18 cellular contexts compared by ENCODE assay signal in genomic region chr9:130627051-130627450, GRCh38. TPM values are rescaled to one million over a fixed set of nuclear protein-coding genes. Genes with fewer than 3 reads are reported as not detected.
"Had no signal": no experiment of that assay in that cellular context is flagged by ENCODE, and none has a peak within 500 bp of the region (broad histone marks: within the 10 kb centered on the region; RNA-seq: fewer than 3 reads in every experiment).

No MANE protein-coding gene starts in this region.

- H3K27ac ChIP-seq: neutrophil, right atrium auricular region had no signal

- H3K27me3 ChIP-seq: dorsolateral prefrontal cortex, heart right ventricle, neutrophil, right atrium auricular region had no signal

- H3K4me3 ChIP-seq: dorsolateral prefrontal cortex, heart right ventricle, right atrium auricular region had no signal

- DNase-seq: cortex of kidney; effector CD8-positive, alpha-beta T cell; foreskin melanocyte; heart right ventricle; kidney glomerular epithelial cell; mammary epithelial cell; naive B cell; small intestine; stimulated activated CD4-positive, alpha-beta T cell treated with anti-CD3 and anti-CD28 coated beads, Interleukin-12 subunit alpha, Interleukin-12 subunit beta, amount 100 ng/mL, for 4 hours; stimulated activated naive CD4-positive, alpha-beta T cell treated with Interleukin-2 at 50 U/mL for 16 hours; trophoblast cell had no signal

- H3K9me3 ChIP-seq: heart right ventricle, neutrophil, right atrium auricular region had no signal

RNA-seq across cellular contexts. Expression of gene PRDM12, which starts 37.3 kb away (rescaled TPM):
- total RNA-seq: glomerular endothelial cell, heart right ventricle, mammary epithelial cell, mesothelial cell of epicardium, osteoblast, right atrium auricular region, urinary bladder had no signal
